24 cellular contexts compared by ENCODE assay signal in genomic region chr18:45847119-45847518, GRCh38. TPM values are rescaled to one million over a fixed set of nuclear protein-coding genes. Genes with fewer than 3 reads are reported as not detected.
A peak's percentile ranks its signal among the peaks of the same experiment; 100 is the strongest.
DNase-seq lines count a peak whose midpoint lies in the region; ATAC-seq and TF ChIP-seq lines count a peak whose summit lies in the region.
"Had no signal": no experiment of that assay in that cellular context is flagged by ENCODE, and none has a peak within 500 bp of the region (broad histone marks: within the 10 kb centered on the region; RNA-seq: fewer than 3 reads in every experiment).

No MANE protein-coding gene starts in this region.

- H3K27ac Mint-ChIP-seq in activated CD8-positive, alpha-beta T cell treated with anti-CD3 and anti-CD28 coated beads for 36 hours, result peak overlapping the region; percentile 67
- H3K27ac Mint-ChIP-seq in activated CD8-positive, alpha-beta T cell treated with anti-CD3 and anti-CD28 coated beads, Interleukin-2, amount 10 ng/mL, durations not matched to agents 7 days and 5 days, result no peak overlapping the region
- H3K27ac Mint-ChIP-seq: CD14-positive monocyte had no signal

- no peak overlapping the region for H3K4me3 ChIP-seq in OCI-LY1 (ENCODE audit: low read depth, low read length, poor library complexity, severe bottlenecking)
- no peak overlapping the region for H3K4me3 ChIP-seq in astrocyte of the spinal cord (ENCODE audit: low read depth, low read length)

- POLR2A ChIA-PET in activated CD8-positive, alpha-beta T cell treated with anti-CD3 and anti-CD28 coated beads for 36 hours (lab: Charles Lee), result no interaction called here
- POLR2A ChIA-PET in activated CD8-positive, alpha-beta T cell treated with anti-CD3 and anti-CD28 coated beads, Interleukin-2, amount 10 ng/mL, durations not matched to agents 7 days and 5 days (lab: Charles Lee), result no interaction called here

- DNase-seq in activated CD8-positive, alpha-beta T cell treated with anti-CD3 and anti-CD28 coated beads for 36 hours, result no peak
- no peak for DNase-seq in activated CD8-positive, alpha-beta T cell treated with anti-CD3 and anti-CD28 coated beads, Interleukin-2, amount 10 ng/mL, durations not matched to agents 7 days and 5 days
- DNase-seq in astrocyte of the spinal cord (ENCODE audit: low read depth, low spot score) (peak; percentile 22), NOMO-1 treated with dmso at 0.1 percent for 144 hours (lab: John Stamatoyannopoulos, UW; ENCODE audit: unreplicated experiment) (no peak), NCI-H128 (lab: John Stamatoyannopoulos, UW; ENCODE audit: unreplicated experiment) (no peak)
- DNase-seq in stimulated activated naive CD8-positive, alpha-beta T cell treated with anti-CD3 and anti-CD28 coated beads, Interleukin-15, Interleukin-2, amounts not matched to agents 100 U/mL and 50 U/mL, for 24 hours, result no peak
- DNase-seq: 8988T; Caco-2; DMS 273 treated with DMSO at 0.1 percent for 48 hours; GOT3; HCEC 1CT; KBM-7; NCI-H1092 treated with DMSO at 0.1 percent for 48 hours; NCI-H2029 treated with DMSO at 0.1 percent for 48 hours; NCI-H345; NCI-H524; NCI-H774; NK-92 treated with Interleukin-12 subunit alpha and Interleukin-12 subunit beta, amount 100 ng/mL, for 24 hours had no signal

- H3K27ac ChIP-seq in OCI-LY1 (ENCODE audit: low read depth, low read length, poor library complexity, severe bottlenecking), result peak overlapping the region; percentile 21

- no peaks in the 10 kb centered on the region for H3K27me3 ChIP-seq in OCI-LY1 (ENCODE audit: insufficient read depth, low read length)

- no peaks in the 10 kb centered on the region for H3K27me3 Mint-ChIP-seq in activated CD8-positive, alpha-beta T cell treated with anti-CD3 and anti-CD28 coated beads for 36 hours
- H3K27me3 Mint-ChIP-seq in activated CD8-positive, alpha-beta T cell treated with anti-CD3 and anti-CD28 coated beads, Interleukin-2, amount 10 ng/mL, durations not matched to agents 7 days and 5 days (ENCODE audit: low read depth), result no peaks in the 10 kb centered on the region

- H3K9me3 ChIP-seq in OCI-LY1 (ENCODE audit: low read length), result no peaks in the 10 kb centered on the region
- H3K9me3 ChIP-seq: Caco-2 had no signal

- peaks cover 14% of the 10 kb centered on the region for H3K4me1 Mint-ChIP-seq in activated CD8-positive, alpha-beta T cell treated with anti-CD3 and anti-CD28 coated beads for 36 hours (ENCODE audit: low read depth)
- peaks cover 3% of the 10 kb centered on the region for H3K4me1 Mint-ChIP-seq in activated CD8-positive, alpha-beta T cell treated with anti-CD3 and anti-CD28 coated beads, Interleukin-2, amount 10 ng/mL, durations not matched to agents 7 days and 5 days (ENCODE audit: low read depth)

- H3F3A ChIP-seq in OCI-LY1 (ENCODE audit: insufficient read depth, low read length), result no peaks in the 10 kb centered on the region

- H3K4me2 ChIP-seq in OCI-LY1 (ENCODE audit: low read length), result no peak overlapping the region

- no peaks in the 10 kb centered on the region for H3K9me3 Mint-ChIP-seq in activated CD8-positive, alpha-beta T cell treated with anti-CD3 and anti-CD28 coated beads for 36 hours
- no peaks in the 10 kb centered on the region for H3K9me3 Mint-ChIP-seq in activated CD8-positive, alpha-beta T cell treated with anti-CD3 and anti-CD28 coated beads, Interleukin-2, amount 10 ng/mL, durations not matched to agents 7 days and 5 days (ENCODE audit: insufficient read depth)
- H3K9me3 Mint-ChIP-seq: CD14-positive monocyte had no signal

- H3K36me3 Mint-ChIP-seq in activated CD8-positive, alpha-beta T cell treated with anti-CD3 and anti-CD28 coated beads for 36 hours (ENCODE audit: low read depth), result peaks cover 7% of the 10 kb centered on the region
- H3K36me3 Mint-ChIP-seq in activated CD8-positive, alpha-beta T cell treated with anti-CD3 and anti-CD28 coated beads, Interleukin-2, amount 10 ng/mL, durations not matched to agents 7 days and 5 days (ENCODE audit: low read depth), result peaks cover 6% of the 10 kb centered on the region

- peaks cover 14% of the 10 kb centered on the region for H3K4me1 ChIP-seq in OCI-LY1 (ENCODE audit: insufficient read depth, low read length, severe bottlenecking)
- H3K4me1 ChIP-seq: Caco-2 had no signal

- no peak for TF ChIP-seq CTCF in activated CD8-positive, alpha-beta T cell treated with anti-CD3 and anti-CD28 coated beads for 36 hours (IDR thresholded peaks at IDR 0.05)
- TF ChIP-seq CTCF in OCI-LY1 (IDR thresholded peaks at IDR 0.05; ENCODE audit: low read length), result no peak
- no peak for TF ChIP-seq CTCF in astrocyte of the spinal cord (IDR thresholded peaks at IDR 0.05; ENCODE audit: low read depth, low read length)

- in situ Hi-C loops in astrocyte of the spinal cord (cut with HindIII; ENCODE audit: low sequenced_read_pairs), result no loop called here

- no peaks in the 10 kb centered on the region for H3K79me2 ChIP-seq in OCI-LY1 (ENCODE audit: insufficient read depth, low read length)

- no peak overlapping the region for H3K9ac ChIP-seq in OCI-LY1 (ENCODE audit: low read length)

- H3K4me3 Mint-ChIP-seq in activated CD8-positive, alpha-beta T cell treated with anti-CD3 and anti-CD28 coated beads for 36 hours, result no peak overlapping the region
- H3K4me3 Mint-ChIP-seq in activated CD8-positive, alpha-beta T cell treated with anti-CD3 and anti-CD28 coated beads, Interleukin-2, amount 10 ng/mL, durations not matched to agents 7 days and 5 days, result no peak overlapping the region
- H3K4me3 Mint-ChIP-seq: CD14-positive monocyte had no signal

- ATAC-seq in activated CD8-positive, alpha-beta T cell treated with anti-CD3 and anti-CD28 coated beads for 36 hours, result peak; percentile 39
- no peak for ATAC-seq in activated CD8-positive, alpha-beta T cell treated with anti-CD3 and anti-CD28 coated beads, Interleukin-2, amount 10 ng/mL, durations not matched to agents 7 days and 5 days
- peak; percentile 70 for ATAC-seq in stimulated activated naive CD8-positive, alpha-beta T cell treated with anti-CD3 and anti-CD28 coated beads, Interleukin-15, Interleukin-2, amounts not matched to agents 100 U/mL and 50 U/mL, for 24 hours
- no peak for ATAC-seq in GM21381 (IDR thresholded peaks at IDR 0.05; ENCODE audit: unreplicated experiment)
- ATAC-seq: Right ventricle myocardium inferior had no signal

- intact Hi-C loops in activated CD8-positive, alpha-beta T cell treated with anti-CD3 and anti-CD28 coated beads for 36 hours (cut with micrococcal nuclease), result no loop called here

- CTCF ChIA-PET in activated CD8-positive, alpha-beta T cell treated with anti-CD3 and anti-CD28 coated beads for 36 hours (lab: Charles Lee), result interaction anchor here (5.1 kb wide), 1 partner anchor 33 kb away, joined by 27 read pairs; no protein-coding TSS in a partner anchor
- CTCF ChIA-PET in activated CD8-positive, alpha-beta T cell treated with anti-CD3 and anti-CD28 coated beads, Interleukin-2, amount 10 ng/mL, durations not matched to agents 7 days and 5 days (lab: Charles Lee), result interaction anchor here (1.2 to 2.0 kb wide), 3 partner anchors 33 to 181 kb away, joined by 3 to 8 read pairs (median 4); no protein-coding TSS in a partner anchor

- H4K20me1 ChIP-seq in OCI-LY1 (ENCODE audit: insufficient read depth, low read length), result no peaks in the 10 kb centered on the region

- H2AFZ ChIP-seq in OCI-LY1 (ENCODE audit: low read length), result no peak overlapping the region

- H3K36me3 ChIP-seq in OCI-LY1 (ENCODE audit: insufficient read depth, low read length), result peaks cover 12% of the 10 kb centered on the region; the same call in 1 of the 2 replicates

- no peaks in the 10 kb centered on the region for H3K9me2 ChIP-seq in OCI-LY1 (ENCODE audit: low read depth, low read length)

RNA-seq across cellular contexts. Expression of gene SIGLEC15, which starts 21.6 kb away (rescaled TPM):
- not detected for total RNA-seq in activated CD8-positive, alpha-beta T cell treated with anti-CD3 and anti-CD28 coated beads for 36 hours
- total RNA-seq in activated CD8-positive, alpha-beta T cell treated with anti-CD3 and anti-CD28 coated beads, Interleukin-2, amount 10 ng/mL, durations not matched to agents 7 days and 5 days, result not detected
- total RNA-seq: Caco-2, G401, Right ventricle myocardium inferior, SK-MEL-5 had no signal

Comparison
In these comparisons a context has a peak if more than half of its experiments do, and no peak if none do; other contexts are left out.
1. ATAC-seq: peak in activated CD8-positive, alpha-beta T cell treated with anti-CD3 and anti-CD28 coated beads for 36 hours (single experiment) and stimulated activated naive CD8-positive, alpha-beta T cell treated with anti-CD3 and anti-CD28 coated beads, Interleukin-15, Interleukin-2, amounts not matched to agents 100 U/mL and 50 U/mL, for 24 hours (single experiment); none in activated CD8-positive, alpha-beta T cell treated with anti-CD3 and anti-CD28 coated beads, Interleukin-2, amount 10 ng/mL, durations not matched to agents 7 days and 5 days (single experiment) and GM21381 (single experiment).